In the genomic region with DNA sequence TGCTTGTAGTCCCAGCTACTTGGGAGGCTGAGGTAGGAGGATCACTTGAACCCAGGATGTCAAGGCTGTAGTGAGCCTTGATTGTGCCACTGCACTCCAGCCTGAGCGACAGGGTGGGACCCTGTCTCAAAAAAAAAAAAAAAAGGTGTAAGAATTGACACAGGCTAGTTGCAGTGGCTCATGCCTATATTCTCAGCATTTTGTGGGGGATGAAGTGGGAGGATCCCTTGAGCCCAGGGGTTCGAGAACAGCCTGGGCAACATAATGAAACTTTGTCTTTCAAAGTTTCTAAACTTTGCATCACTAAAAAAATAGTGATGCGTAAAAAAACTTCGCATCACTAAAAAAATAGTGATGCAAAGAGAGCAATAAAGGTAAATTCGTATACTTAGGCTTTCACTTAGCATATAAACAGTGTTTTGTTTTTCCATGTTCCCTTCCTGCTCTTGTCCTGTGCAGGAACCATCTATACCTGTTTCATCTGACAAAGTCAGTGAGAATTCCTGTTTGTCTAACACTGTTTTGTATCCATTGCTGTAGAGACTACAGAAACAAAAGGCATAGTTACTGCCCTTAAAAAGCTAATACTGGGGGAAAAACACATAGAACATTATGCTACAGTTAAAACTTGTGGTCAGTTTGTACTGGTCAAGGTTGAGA, we compare ENCODE assay signal across 1 cellular context.
TF ChIP-seq lines count a peak whose summit lies in the region.

No MANE protein-coding gene starts in this region.

TF ChIP-seq in IMR-90, 13 proteins besides CTCF, POLR2A, EP300 and RAD21:
- TF ChIP-seq MAFK (IDR thresholded peaks at IDR 0.05; ENCODE audit: low read depth, low read length): no peak
- TF ChIP-seq NFE2L2 (IDR thresholded peaks at IDR 0.05; ENCODE audit: low read depth, low read length): no peak
- no peak for TF ChIP-seq BHLHE40 (IDR thresholded peaks at IDR 0.05; ENCODE audit: low read depth, low read length)
- no peak for TF ChIP-seq CHD1 (IDR thresholded peaks at IDR 0.05; ENCODE audit: low read depth, low read length)
- no peak for TF ChIP-seq SMC3 (IDR thresholded peaks at IDR 0.05; ENCODE audit: low read depth, low read length)
- no peak for TF ChIP-seq MAZ (IDR thresholded peaks at IDR 0.05; ENCODE audit: borderline replicate concordance, low read depth, low read length)
- TF ChIP-seq CEBPB (IDR thresholded peaks at IDR 0.05; ENCODE audit: low read depth, low read length): no peak
- TF ChIP-seq FOS (IDR thresholded peaks at IDR 0.05; ENCODE audit: low read depth, low read length): no peak
- TF ChIP-seq ELK1 (IDR thresholded peaks at IDR 0.05; ENCODE audit: borderline replicate concordance, low read depth, low read length): no peak
- TF ChIP-seq RCOR1 (IDR thresholded peaks at IDR 0.05; ENCODE audit: insufficient replicate concordance, low read length): no peak
